24 cellular contexts compared by ENCODE assay signal in the genomic region with DNA sequence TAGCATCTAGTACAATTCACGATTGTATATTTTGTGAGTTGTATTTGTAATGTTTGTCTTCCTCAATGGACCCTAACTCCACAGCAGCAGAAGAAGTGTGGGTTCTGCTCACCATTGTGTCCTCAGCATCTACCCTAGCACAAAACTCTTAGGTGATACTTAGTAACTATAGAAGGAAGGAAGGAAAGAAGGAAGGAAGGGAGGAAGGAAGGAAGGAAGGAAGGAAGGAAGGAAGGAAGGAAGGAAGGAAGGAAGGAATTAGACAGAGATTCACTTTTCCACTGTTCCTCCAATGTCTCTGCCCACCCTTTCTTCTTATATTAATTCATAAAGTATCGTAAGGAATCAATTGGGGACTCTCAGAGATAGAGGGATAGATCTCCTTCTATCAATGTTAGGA.
DNase-seq lines count a peak whose midpoint lies in the region; ATAC-seq, FAIRE-seq and TF ChIP-seq lines count a peak whose summit lies in the region.
"Had no signal": no experiment of that assay in that cellular context is flagged by ENCODE, and none has a peak within 500 bp of the region (broad histone marks: within the 10 kb centered on the region; RNA-seq: fewer than 3 reads in every experiment).

No MANE protein-coding gene starts in this region.

- no peaks in the 10 kb centered on the region for H3K79me1 ChIP-seq in H1 (ENCODE audit: low read depth, low read length)

- no peak overlapping the region for H2AFZ ChIP-seq in H1 (ENCODE audit: low read length)
- H2AFZ ChIP-seq in GM23338: no peak overlapping the region
- H2AFZ ChIP-seq: GM23248 had no signal

- H3K4me3 ChIP-seq in left ventricle myocardium inferior: no peak overlapping the region
- H3K4me3 ChIP-seq in H1 (ENCODE audit: extremely low read depth in 1 of 4, insufficient read depth in 2 of 4, low read depth in 3 of 4, low read length in 4 of 4): no peak overlapping the region
- H3K4me3 ChIP-seq in thyroid gland (replicated peaks in 1 of 3): no peak overlapping the region
- H3K4me3 ChIP-seq in lower lobe of right lung: no peak overlapping the region
- no peak overlapping the region for H3K4me3 ChIP-seq in GM23338
- H3K4me3 ChIP-seq: BLaER1 treated with 17β-estradiol and CSF1 and Interleukin-3, amounts not matched to agents 10 nM and 100 nM; GM12878; GM23248 had no signal

- H2BK120ac ChIP-seq in H1 (replicated peaks; ENCODE audit: low read depth, low read length): no peak overlapping the region

- POLR2A ChIA-PET in H1 (lab: Charles Lee; ENCODE audit: partially characterized antibody): no interaction called here

- H3F3A ChIP-seq in GM23338 (replicated peaks; ENCODE audit: low read depth): no peaks in the 10 kb centered on the region

- peaks cover 15% of the 10 kb centered on the region for H3K4me1 Mint-ChIP-seq in GM23338
- H3K4me1 Mint-ChIP-seq: CD14-positive monocyte; CD8-positive, alpha-beta memory T cell had no signal

- TF ChIP-seq POLR2A in H1 (IDR thresholded peaks at IDR 0.05; ENCODE audit: control extremely low read depth in 1 of 2, low read depth in 2 of 2, low read length in 2 of 2): no peak
- TF ChIP-seq POLR2A in thyroid gland (IDR thresholded peaks at IDR 0.05): no peak

- FAIRE-seq in H1 (lab: Jason Lieb, UNC): no peak
- FAIRE-seq: A204.1, D721Med, GM12878, GM19239 had no signal

- H3K23me2 ChIP-seq in H1 (ENCODE audit: low read depth, low read length): no peaks in the 10 kb centered on the region; the same call in 1 of the 2 replicates

- H4K91ac ChIP-seq in H1 (replicated peaks; ENCODE audit: insufficient read length, low read length): no peak overlapping the region

- H3K79me2 ChIP-seq in H1 (ENCODE audit: control insufficient read depth in 1 of 2, insufficient read depth in 2 of 2, low read length in 2 of 2): no peaks in the 10 kb centered on the region
- H3K79me2 ChIP-seq in GM23338 (replicated peaks; ENCODE audit: insufficient read depth): no peaks in the 10 kb centered on the region

- no peak overlapping the region for H3K9ac ChIP-seq in H1 (replicated peaks in 1 of 4; ENCODE audit: extremely low read depth in 1 of 4, low read depth in 3 of 4, low read length in 3 of 4)
- H3K9ac ChIP-seq: BLaER1 treated with 17β-estradiol and CSF1 and Interleukin-3, amounts not matched to agents 10 nM and 100 nM; GM23248 had no signal

- no peak overlapping the region for H3K4me2 ChIP-seq in H1 (ENCODE audit: insufficient read depth in 1 of 2, low read depth in 2 of 2, low read length in 2 of 2)
- no peak overlapping the region for H3K4me2 ChIP-seq in GM23338
- H3K4me2 ChIP-seq: BLaER1 treated with 17β-estradiol and CSF1 and Interleukin-3, amounts not matched to agents 10 nM and 100 nM had no signal

- no peak for TF ChIP-seq EP300 in H1 (IDR thresholded peaks at IDR 0.05; ENCODE audit: borderline replicate concordance in 1 of 2, low read depth in 2 of 2, low read length in 2 of 2)

- H3K4me1 ChIP-seq in left ventricle myocardium inferior: peaks cover 56% of the 10 kb centered on the region
- H3K4me1 ChIP-seq in H1 (replicated peaks in 1 of 4; ENCODE audit: control insufficient read depth in 3 of 4, insufficient read depth in 4 of 4, low read length in 3 of 4): no peaks in the 10 kb centered on the region; a peak in 3 of 7 replicates
- H3K4me1 ChIP-seq in thyroid gland: peaks cover 25 to 32% of the 10 kb centered on the region in 2 donors
- peaks cover 29% of the 10 kb centered on the region for H3K4me1 ChIP-seq in lower lobe of right lung
- peaks cover 14% of the 10 kb centered on the region for H3K4me1 ChIP-seq in GM23338 (ENCODE audit: insufficient read depth)

- no peak overlapping the region for H3K4ac ChIP-seq in H1 (replicated peaks; ENCODE audit: insufficient read length, low read depth, low read length)

- no peaks in the 10 kb centered on the region for H4K20me1 ChIP-seq in H1 (replicated peaks in 1 of 2; ENCODE audit: control insufficient read depth in 1 of 2, insufficient read depth in 2 of 2, low read length in 2 of 2)
- H4K20me1 ChIP-seq in GM23338 (replicated peaks; ENCODE audit: insufficient read depth): no peaks in the 10 kb centered on the region
- H4K20me1 ChIP-seq: BLaER1 treated with 17β-estradiol and CSF1 and Interleukin-3, amounts not matched to agents 10 nM and 100 nM had no signal

- intact Hi-C loops in left ventricle myocardium inferior (cut with micrococcal nuclease): loop anchor here (10.0 kb wide), 1 partner anchor 591 kb away; no protein-coding TSS in a partner anchor
- intact Hi-C loops in Right ventricle myocardium superior (cut with DNase I): no loop called here
- intact Hi-C loops in thyroid gland (cut with DNase I): loop anchor here (10.0 kb wide), 1 partner anchor 289 kb away; the partner anchor contains the start of gene NFIB
- intact Hi-C loops in lower lobe of right lung (cut with DNase I): no loop called here

- no peak overlapping the region for H3K23ac ChIP-seq in H1 (ENCODE audit: insufficient read length)

- TF ChIP-seq RAD21 in H1 (IDR thresholded peaks at IDR 0.05 in 1 of 2, conservative IDR thresholded peaks at IDR 0.05 in 1 of 2; ENCODE audit: low read depth in 2 of 2, low read length in 2 of 2): no peak

- no peak overlapping the region for H2AK5ac ChIP-seq in H1 (ENCODE audit: low read depth, low read length)

- no peak overlapping the region for H3K14ac ChIP-seq in H1 (ENCODE audit: insufficient read length)

- no peak overlapping the region for H2BK20ac ChIP-seq in H1 (ENCODE audit: low read length)

- no peaks in the 10 kb centered on the region for H3K9me2 ChIP-seq in GM23338 (ENCODE audit: insufficient read depth)

- no peak overlapping the region for H2BK12ac ChIP-seq in H1 (ENCODE audit: low read depth, low read length)

- H3K27me3 Mint-ChIP-seq in GM23338 (ENCODE audit: insufficient read depth, low read depth, poor library complexity): peaks cover 2% of the 10 kb centered on the region
- H3K27me3 Mint-ChIP-seq: CD4-positive, alpha-beta T cell had no signal

- TF ChIP-seq CTCF in left ventricle myocardium inferior (IDR thresholded peaks at IDR 0.05; ENCODE audit: borderline replicate concordance) (no peak), H1 (IDR thresholded peaks at IDR 0.05; ENCODE audit: control extremely low read depth in 1 of 3, insufficient read depth in 1 of 3, low read depth in 1 of 3, low read length in 3 of 3) (no peak), thyroid gland (IDR thresholded peaks at IDR 0.05) (no peak), lower lobe of right lung (IDR thresholded peaks at IDR 0.05) (no peak), GM23338 (conservative IDR thresholded peaks at IDR 0.05; ENCODE audit: low read depth in 2 of 2) (no peak)

- no peaks in the 10 kb centered on the region for H3K27me3 ChIP-seq in left ventricle myocardium inferior (ENCODE audit: low read depth)
- no peaks in the 10 kb centered on the region for H3K27me3 ChIP-seq in H1 (replicated peaks in 1 of 4; ENCODE audit: control insufficient read depth in 3 of 4, extremely low read depth in 1 of 4, insufficient read depth in 3 of 4, low read length in 3 of 4)
- no peaks in the 10 kb centered on the region for H3K27me3 ChIP-seq in thyroid gland
- H3K27me3 ChIP-seq in lower lobe of right lung (ENCODE audit: low read depth): no peaks in the 10 kb centered on the region
- no peaks in the 10 kb centered on the region for H3K27me3 ChIP-seq in GM23338 (ENCODE audit: insufficient read depth)
- H3K27me3 ChIP-seq: BE2C; BLaER1 treated with 17β-estradiol and CSF1 and Interleukin-3, amounts not matched to agents 10 nM and 100 nM had no signal

- H3K36me3 ChIP-seq in left ventricle myocardium inferior: no peaks in the 10 kb centered on the region
- H3K36me3 ChIP-seq in H1 (ENCODE audit: control insufficient read depth in 2 of 4, insufficient read depth in 4 of 4, low read length in 3 of 4): no peaks in the 10 kb centered on the region
- H3K36me3 ChIP-seq in thyroid gland: no peaks in the 10 kb centered on the region
- H3K36me3 ChIP-seq in lower lobe of right lung: no peaks in the 10 kb centered on the region
- no peaks in the 10 kb centered on the region for H3K36me3 ChIP-seq in GM23338 (ENCODE audit: insufficient read depth)
- H3K36me3 ChIP-seq: BE2C; BLaER1 treated with 17β-estradiol and CSF1 and Interleukin-3, amounts not matched to agents 10 nM and 100 nM had no signal

- H3K36me3 Mint-ChIP-seq in GM23338 (ENCODE audit: low read depth): no peaks in the 10 kb centered on the region
- H3K36me3 Mint-ChIP-seq: CD14-positive monocyte; CD8-positive, alpha-beta memory T cell had no signal

- H3K18ac ChIP-seq in H1 (ENCODE audit: extremely low read depth, low read length): no peak overlapping the region

- H3K27ac Mint-ChIP-seq in GM23338: no peak overlapping the region
- H3K27ac Mint-ChIP-seq: CD14-positive monocyte; CD4-positive, alpha-beta T cell; CD8-positive, alpha-beta memory T cell had no signal

- no peak overlapping the region for H2BK5ac ChIP-seq in H1 (ENCODE audit: low read depth, low read length)

- ATAC-seq in Right ventricle myocardium superior (ENCODE audit: poor library complexity) (no peak), lower lobe of right lung (no peak), GM23338 (no peak)
- ATAC-seq: GM12878 had no signal

- H3K27ac ChIP-seq in left ventricle myocardium inferior (replicated peaks) (peak overlapping the region; percentile 86), H1 (ENCODE audit: low read depth, low read length) (no peak overlapping the region), thyroid gland (peak overlapping the region in 2 of 3 donors; percentile 86 to 90), lower lobe of right lung (no peak overlapping the region), GM23338 (ENCODE audit: low read depth) (no peak overlapping the region)
- H3K27ac ChIP-seq: 22Rv1; BLaER1 treated with 17β-estradiol and CSF1 and Interleukin-3, amounts not matched to agents 10 nM and 100 nM; GM23248 had no signal

- CTCF ChIA-PET in H1 (lab: Charles Lee; ENCODE audit: partially characterized antibody): interaction anchor here (1.9 kb wide), 1 partner anchor 598 kb away, joined by 5 read pairs; no protein-coding TSS in a partner anchor

- no peak overlapping the region for H4K8ac ChIP-seq in H1 (ENCODE audit: extremely low read depth, insufficient read depth, low read length)

- DNase-seq in left ventricle myocardium inferior (no peak), Right ventricle myocardium superior (no peak), H1 (ENCODE audit: low read depth in 1 of 2, low spot score in 2 of 2) (no peak), thyroid gland (no peak), lower lobe of right lung (no peak), GM23338 (ENCODE audit: low spot score) (no peak)
- DNase-seq: ACHN; AML-193; BE2C; CD4-positive, alpha-beta T cell; CD8-positive, alpha-beta memory T cell; DMS 273 treated with DMSO at 0.1 percent for 48 hours; DMS79; EL; GDM1; GM23248; HCEC 1CT had no signal

- WGBS in H1 (ENCODE audit: extremely low coverage in 1 of 2, insufficient coverage in 1 of 2, insufficient read length in 1 of 2, insufficient replicate concordance in 2 of 2, low coverage in 1 of 2, low lambda C conversion rate in 2 of 2, missing lambda C conversion rate in 1 of 2), 2 experiments: 47% methylated on average over 2 of the region's 2 CpGs; no CpG with 5 or more reads in 1 of the 2 experiments
- WGBS in thyroid gland, 2 donors: 43 to 49% methylated on average over 2 of the region's 2 CpGs

- H3K4me3 Mint-ChIP-seq in GM23338: no peak overlapping the region
- H3K4me3 Mint-ChIP-seq: CD14-positive monocyte; CD4-positive, alpha-beta T cell; CD8-positive, alpha-beta memory T cell had no signal

- H3K56ac ChIP-seq in H1 (replicated peaks; ENCODE audit: insufficient read length, low read depth, low read length): peak overlapping the region; percentile 61

- H3K9me3 ChIP-seq in left ventricle myocardium inferior (replicated peaks) (no peaks in the 10 kb centered on the region), H1 (ENCODE audit: insufficient read depth in 2 of 2, low read depth in 1 of 2, low read length in 1 of 2) (no peaks in the 10 kb centered on the region), thyroid gland (no peaks in the 10 kb centered on the region), lower lobe of right lung (no peaks in the 10 kb centered on the region)
- H3K9me3 ChIP-seq: BE2C; BLaER1 treated with 17β-estradiol and CSF1 and Interleukin-3, amounts not matched to agents 10 nM and 100 nM had no signal

- H2BK15ac ChIP-seq in H1 (ENCODE audit: low read length): no peak overlapping the region

- H3K9me3 Mint-ChIP-seq in GM23338: no peaks in the 10 kb centered on the region; the same call in 2 of the 3 replicates

- H4K5ac ChIP-seq in H1 (ENCODE audit: insufficient read length, low read depth, low read length): no peak overlapping the region

Comparison
In these comparisons a context has a peak if more than half of its experiments do, and no peak if none do; other contexts are left out.
1. intact Hi-C loops: an anchor here in left ventricle myocardium inferior (10.0 kb wide) and thyroid gland (10.0 kb wide); none called in Right ventricle myocardium superior and lower lobe of right lung.
2. H3K27ac ChIP-seq: peak in left ventricle myocardium inferior (single experiment) and thyroid gland (2 of 3); none in H1 (single experiment), lower lobe of right lung (single experiment) and GM23338 (single experiment).